Comparison of ENCODE assay signal across 8 cellular contexts in the genomic region with DNA sequence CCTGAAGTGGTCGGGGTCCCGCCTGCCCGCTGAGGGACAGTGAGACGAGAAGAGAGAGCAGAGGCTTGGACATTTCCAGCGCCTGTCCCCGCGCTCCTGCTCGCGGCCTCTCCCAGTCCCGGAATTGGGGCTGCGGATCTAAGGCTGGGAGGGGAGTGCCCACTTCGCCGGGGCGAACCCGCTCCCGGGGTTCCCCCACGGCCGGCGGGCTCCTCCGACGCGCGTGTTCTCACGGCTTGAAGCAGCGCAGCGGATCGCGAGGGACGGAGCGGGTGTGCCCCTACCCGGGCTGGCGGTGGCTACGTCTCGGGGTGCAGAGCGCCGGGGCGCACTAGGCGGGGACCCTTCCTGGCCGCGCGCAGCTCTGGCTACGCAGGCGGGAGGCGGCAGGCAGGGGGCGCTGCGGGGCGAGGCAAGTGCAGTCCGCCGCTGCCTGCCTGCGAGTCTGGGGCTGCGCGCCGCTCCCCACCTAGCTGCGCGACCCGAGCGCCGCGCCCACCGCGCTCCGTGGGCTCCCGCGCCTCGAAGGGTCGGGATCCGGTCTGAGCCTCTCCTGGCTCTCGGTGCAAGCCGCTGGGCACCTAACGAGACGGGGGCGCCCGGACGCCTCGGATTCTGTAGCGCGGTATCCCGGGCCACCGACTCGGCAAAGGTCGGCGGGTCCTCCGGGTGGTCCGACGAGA. TPM values are rescaled to one million over a fixed set of nuclear protein-coding genes. Genes with fewer than 3 reads are reported as not detected.
A peak's percentile ranks its signal among the peaks of the same experiment; 100 is the strongest.
DNase-seq lines count a peak whose midpoint lies in the region; ATAC-seq and TF ChIP-seq lines count a peak whose summit lies in the region.

No MANE protein-coding gene starts in this region.

- H3K36me3 ChIP-seq in CD8-positive, alpha-beta memory T cell (ENCODE audit: insufficient read depth, low read length): no peaks in the 10 kb centered on the region
- H3K36me3 ChIP-seq in SK-N-SH (replicated peaks in 1 of 2; ENCODE audit: control insufficient read depth in 1 of 2, insufficient read depth in 2 of 2, low read length in 1 of 2): no peaks in the 10 kb centered on the region
- no peaks in the 10 kb centered on the region for H3K36me3 ChIP-seq in trophoblast cell (ENCODE audit: control insufficient read depth in 1 of 2, insufficient read depth in 2 of 2, low read length in 2 of 2)
- H3K36me3 ChIP-seq in tibial artery: no peaks in the 10 kb centered on the region

- 3% methylated on average over 40 of the region's 85 CpGs for WGBS in SK-N-SH (ENCODE audit: low lambda C conversion rate)
- no CpG with 5 or more reads among the region's 85 CpGs for WGBS in trophoblast cell (ENCODE audit: extremely low coverage, insufficient coverage, insufficient read length)

- peaks cover 34 to 37% of the 10 kb centered on the region in 2 donors for H3K27me3 Mint-ChIP-seq in CD8-positive, alpha-beta memory T cell
- H3K27me3 Mint-ChIP-seq in activated naive CD8-positive, alpha-beta T cell treated with anti-CD3 and anti-CD28 coated beads for 36 hours: peaks cover 66% of the 10 kb centered on the region

- no peak overlapping the region for H3K18ac ChIP-seq in trophoblast cell (ENCODE audit: low read length)

- H3K4ac ChIP-seq in trophoblast cell (ENCODE audit: low read depth, low read length): no peak overlapping the region

- CTCF ChIA-PET in CD8-positive, alpha-beta memory T cell (lab: Charles Lee): interaction anchor here (0.9 to 3.4 kb wide), 11 partner anchors 10 to 88 kb away, joined by 3 to 25 read pairs (median 7); no protein-coding TSS in a partner anchor
- CTCF ChIA-PET in SK-N-SH (lab: Yijun Ruan, JAX): interaction anchor here (0.6 to 28.6 kb wide), 49 partner anchors 15 to 311 kb away, joined by 3 to 499 read pairs (median 8); a partner anchor contains a TSS

- no peak overlapping the region for H3K27ac Mint-ChIP-seq in CD8-positive, alpha-beta memory T cell
- no peak overlapping the region for H3K27ac Mint-ChIP-seq in activated naive CD8-positive, alpha-beta T cell treated with anti-CD3 and anti-CD28 coated beads for 36 hours

- no peak overlapping the region for H2BK120ac ChIP-seq in trophoblast cell (ENCODE audit: insufficient read depth, low read length, poor library complexity)

- no peaks in the 10 kb centered on the region for H3K9me3 Mint-ChIP-seq in CD8-positive, alpha-beta memory T cell
- no peaks in the 10 kb centered on the region for H3K9me3 Mint-ChIP-seq in activated naive CD8-positive, alpha-beta T cell treated with anti-CD3 and anti-CD28 coated beads for 36 hours

- no peak overlapping the region for H3K14ac ChIP-seq in trophoblast cell (ENCODE audit: low read length)

- H3F3A ChIP-seq in SK-N-SH (replicated peaks; ENCODE audit: insufficient read depth): peaks cover 6% of the 10 kb centered on the region

- peak overlapping the region; percentile 55 for H3K4me3 ChIP-seq in CD8-positive, alpha-beta memory T cell (ENCODE audit: low read length)
- H3K4me3 ChIP-seq in SK-N-SH (ENCODE audit: low read depth in 2 of 2, low read length in 1 of 2) (peak overlapping the region; percentile 54 to 63), trophoblast cell (ENCODE audit: low read depth, low read length) (peak overlapping the region; percentile 45), tibial artery (peak overlapping the region; percentile 49 to 63)

- H3K9ac ChIP-seq in SK-N-SH: no peak overlapping the region
- H3K9ac ChIP-seq in trophoblast cell (ENCODE audit: low read length): no peak overlapping the region

- H3K4me3 Mint-ChIP-seq in CD8-positive, alpha-beta memory T cell: peak overlapping the region; percentile 74 to 92 (median 80)
- peak overlapping the region; percentile 68 for H3K4me3 Mint-ChIP-seq in activated naive CD8-positive, alpha-beta T cell treated with anti-CD3 and anti-CD28 coated beads for 36 hours

- no peaks in the 10 kb centered on the region for H3K9me2 ChIP-seq in SK-N-SH

- peak overlapping the region; percentile 43; the same call in 1 of the 2 replicates for H2AFZ ChIP-seq in SK-N-SH (ENCODE audit: low read depth)
- H2AFZ ChIP-seq in trophoblast cell (ENCODE audit: insufficient read depth, low read length, poor library complexity): no peak overlapping the region

- H3K36me3 Mint-ChIP-seq in CD8-positive, alpha-beta memory T cell: no peaks in the 10 kb centered on the region
- no peaks in the 10 kb centered on the region for H3K36me3 Mint-ChIP-seq in activated naive CD8-positive, alpha-beta T cell treated with anti-CD3 and anti-CD28 coated beads for 36 hours

- H4K91ac ChIP-seq in trophoblast cell (ENCODE audit: low read depth, low read length): no peak overlapping the region

- no peak overlapping the region for H3K23ac ChIP-seq in trophoblast cell (ENCODE audit: low read length)

- intact Hi-C loops in cardiac septum (cut with DNase I) (loop anchor here (2.0 kb wide), 2 partner anchors 18 to 60 kb away; no protein-coding TSS in a partner anchor), tibial artery (cut with DNase I; ENCODE audit: low total_unique reads) (loop anchor here (5.0 kb wide), 1 partner anchor 61 kb away; no protein-coding TSS in a partner anchor)

- POLR2A ChIA-PET in CD8-positive, alpha-beta memory T cell (lab: Charles Lee): no interaction called here
- POLR2A ChIA-PET in SK-N-SH (lab: Yijun Ruan, JAX): interaction anchor here (0.6 to 2.5 kb wide), 5 partner anchors 12 to 68 kb away, joined by 3 to 12 read pairs (median 8); no protein-coding TSS in a partner anchor

- DNase-seq in CD8-positive, alpha-beta memory T cell: peak; percentile 78 to 86 (median 81)
- DNase-seq in SK-N-SH (peak; percentile 96), cardiac septum (ENCODE audit: low spot score) (peak; percentile 86), trophoblast cell (peak; percentile 24 to 63), tibial artery (peak; percentile 75 to 85)
- peak; percentile 89 for DNase-seq in activated naive CD8-positive, alpha-beta T cell treated with anti-CD3 and anti-CD28 coated beads for 36 hours

- peak overlapping the region; percentile 93 for H3K4me2 ChIP-seq in SK-N-SH
- peak overlapping the region; percentile 67 for H3K4me2 ChIP-seq in trophoblast cell (ENCODE audit: low read length)

- H2AK5ac ChIP-seq in trophoblast cell (ENCODE audit: low read length): no peak overlapping the region

- TF ChIP-seq CTCF in SK-N-SH (IDR thresholded peaks at IDR 0.05) (peak; percentile 81), tibial artery (IDR thresholded peaks at IDR 0.05) (peak; percentile 86 to 87)

- H4K8ac ChIP-seq in trophoblast cell (ENCODE audit: low read depth, low read length): no peak overlapping the region

- H3K27ac ChIP-seq in CD8-positive, alpha-beta memory T cell (ENCODE audit: low read depth, low read length): no peak overlapping the region
- H3K27ac ChIP-seq in SK-N-SH (ENCODE audit: low read depth in 2 of 2, low read length in 1 of 2) (no peak overlapping the region; a peak in 1 of 4 replicates), trophoblast cell (ENCODE audit: low read depth, low read length) (no peak overlapping the region), tibial artery (peak overlapping the region; percentile 47 to 57)

- no peak overlapping the region for H2BK12ac ChIP-seq in trophoblast cell (ENCODE audit: low read length)

- H3K27me3 ChIP-seq in CD8-positive, alpha-beta memory T cell (ENCODE audit: insufficient read depth, low read length, poor library complexity, severe bottlenecking): peaks cover 43% of the 10 kb centered on the region
- H3K27me3 ChIP-seq in SK-N-SH (ENCODE audit: insufficient read depth) (peaks cover 80% of the 10 kb centered on the region), trophoblast cell (ENCODE audit: insufficient read depth, low read length) (peaks cover 43% of the 10 kb centered on the region), tibial artery (peaks cover 0 to 19% of the 10 kb centered on the region in 2 donors)

- H3K79me2 ChIP-seq in SK-N-SH (ENCODE audit: insufficient read depth) (no peaks in the 10 kb centered on the region), trophoblast cell (ENCODE audit: control insufficient read depth, insufficient read depth, low read length, poor library complexity) (no peaks in the 10 kb centered on the region)

- H3K4me1 Mint-ChIP-seq in CD8-positive, alpha-beta memory T cell: peaks cover 19 to 37% (median 24%) of the 10 kb centered on the region in 3 donors
- peaks cover 10% of the 10 kb centered on the region for H3K4me1 Mint-ChIP-seq in activated naive CD8-positive, alpha-beta T cell treated with anti-CD3 and anti-CD28 coated beads for 36 hours

- H3K4me1 ChIP-seq in CD8-positive, alpha-beta memory T cell (ENCODE audit: insufficient read depth, low read length): peaks cover 29% of the 10 kb centered on the region
- H3K4me1 ChIP-seq in SK-N-SH (ENCODE audit: control insufficient read depth in 1 of 2, insufficient read depth in 2 of 2, low read depth in 1 of 2, low read length in 1 of 2) (peaks cover 5 to 42% of the 10 kb centered on the region in 2 experiments; a peak in 2 of 4 replicates), trophoblast cell (ENCODE audit: control insufficient read depth in 1 of 2, insufficient read depth in 2 of 2, low read length in 2 of 2) (peaks cover 8 to 11% of the 10 kb centered on the region in 2 experiments), tibial artery (peaks cover 0 to 39% (median 34%) of the 10 kb centered on the region in 4 donors)

- no peaks in the 10 kb centered on the region for H3K79me1 ChIP-seq in trophoblast cell (ENCODE audit: low read length)

- no peak overlapping the region for H4K12ac ChIP-seq in trophoblast cell (ENCODE audit: low read depth, low read length)

- peak; percentile 46 for ATAC-seq in HG03439 (IDR thresholded peaks at IDR 0.05; ENCODE audit: unreplicated experiment)
- no peak for ATAC-seq in HG03354 (IDR thresholded peaks at IDR 0.05; ENCODE audit: poor library complexity, severe bottlenecking, unreplicated experiment)

- H2BK5ac ChIP-seq in trophoblast cell (ENCODE audit: low read depth, low read length, poor library complexity): no peak overlapping the region

- TF ChIP-seq RAD21 in SK-N-SH (IDR thresholded peaks at IDR 0.05; ENCODE audit: low read length): peak; percentile 73

- TF ChIP-seq EP300 in SK-N-SH (IDR thresholded peaks at IDR 0.05; ENCODE audit: borderline replicate concordance in 1 of 2, low read depth in 1 of 2, low read length in 1 of 2): no peak

- no peaks in the 10 kb centered on the region for H3K9me3 ChIP-seq in CD8-positive, alpha-beta memory T cell (ENCODE audit: low read length)
- H3K9me3 ChIP-seq in SK-N-SH (no peaks in the 10 kb centered on the region), trophoblast cell (ENCODE audit: insufficient read depth, low read depth, low read length) (no peaks in the 10 kb centered on the region), tibial artery (no peaks in the 10 kb centered on the region)

- H4K20me1 ChIP-seq in SK-N-SH (ENCODE audit: insufficient read depth): no peaks in the 10 kb centered on the region

TF ChIP-seq in SK-N-SH, 30 proteins besides CTCF, POLR2A, EP300 and RAD21 (continues in another document):
- TF ChIP-seq RFX5 (IDR thresholded peaks at IDR 0.05; ENCODE audit: low read length): no peak

RNA-seq across cellular contexts. Expression of a gene that starts 1.2 kb away (rescaled TPM):
- total RNA-seq in CD8-positive, alpha-beta memory T cell: under 1 TPM; 0.07 to 0.15 TPM
- polyA plus RNA-seq in CD8-positive, alpha-beta memory T cell: 0.37 TPM
- polyA plus RNA-seq in SK-N-SH (2012; rRNA removed): 0.44 and 0.76 TPM in 2 replicates
- 0.37 and 0.59 TPM in 2 replicates for polyA plus RNA-seq in SK-N-SH (2012; cell fraction: cytosol; rRNA removed)
- 0.52 and 0.66 TPM in 2 replicates for polyA plus RNA-seq in SK-N-SH (2012; cell fraction: nucleus; rRNA removed)
- total RNA-seq in activated naive CD8-positive, alpha-beta T cell treated with anti-CD3 and anti-CD28 coated beads for 36 hours: under 1 TPM in 1 of 2 experiments, not detected in 1; 0.16 TPM
- 9.9 TPM for total RNA-seq in cardiac septum
- 0.17 and 0.18 TPM in 2 replicates for polyA plus RNA-seq in trophoblast cell (2013)

Comparison
In these comparisons a context has a peak if more than half of its experiments do, and no peak if none do; other contexts are left out.
1. DNase-seq: peak in every context shown above with its lines; median percentile 96 in SK-N-SH; 89 in activated naive CD8-positive, alpha-beta T cell treated with anti-CD3 and anti-CD28 coated beads for 36 hours; 86 in cardiac septum; 81 in CD8-positive, alpha-beta memory T cell; 80 in tibial artery; 44 in trophoblast cell.
2. H3K27ac ChIP-seq: peak in tibial artery (2 of 2); none in CD8-positive, alpha-beta memory T cell (single experiment), SK-N-SH (0 of 2) and trophoblast cell (single experiment).
3. Peak in every context shown above with its lines, with median percentiles within 50 percentile points of each other: H3K4me3 ChIP-seq.